9 cellular contexts compared by ENCODE assay signal in genomic region chr11:67082071-67082791, GRCh38. TPM values are rescaled to one million over a fixed set of nuclear protein-coding genes. Genes with fewer than 3 reads are reported as not detected.
DNase-seq lines count a peak whose midpoint lies in the region; ATAC-seq, FAIRE-seq and TF ChIP-seq lines count a peak whose summit lies in the region.
"Had no signal": no experiment of that assay in that cellular context is flagged by ENCODE, and none has a peak within 500 bp of the region (broad histone marks: within the 10 kb centered on the region; RNA-seq: fewer than 3 reads in every experiment).

No MANE protein-coding gene starts in this region.

- H3K27me3 ChIP-seq in HUES48 (ENCODE audit: control insufficient read depth, insufficient read depth, low read length), result no peaks in the 10 kb centered on the region
- no peaks in the 10 kb centered on the region for H3K27me3 ChIP-seq in right cardiac atrium (ENCODE audit: control insufficient read depth, insufficient read depth)

- H3K27ac ChIP-seq in HUES48 (ENCODE audit: low read depth, low read length), result no peak overlapping the region
- peak overlapping the region; percentile 34 for H3K27ac ChIP-seq in right cardiac atrium (ENCODE audit: low read length)

- H3K9me3 ChIP-seq in HUES48 (ENCODE audit: control insufficient read depth, insufficient read depth, low read length) (no peaks in the 10 kb centered on the region), right cardiac atrium (ENCODE audit: control insufficient read depth, low read length) (no peaks in the 10 kb centered on the region)

- ATAC-seq in activated T-helper 17 cell treated with anti-CD3 and anti-CD28 coated beads, Interleukin-2, amount 50 U/mL, for 72 hours (replicated peaks), result no peak
- ATAC-seq in right cardiac atrium, result peak; percentile 56 to 64

- no peaks in the 10 kb centered on the region for H3K36me3 Mint-ChIP-seq in activated T-helper 17 cell treated with anti-CD3 and anti-CD28 coated beads, Interleukin-2, amount 50 U/mL, for 72 hours (ENCODE audit: low read depth)
- H3K36me3 Mint-ChIP-seq: CD4-positive, CD25-positive, alpha-beta regulatory T cell had no signal

- no peak overlapping the region for H3K27ac Mint-ChIP-seq in activated T-helper 17 cell treated with anti-CD3 and anti-CD28 coated beads, Interleukin-2, amount 50 U/mL, for 72 hours

- H3K4me1 ChIP-seq in HUES48 (ENCODE audit: control insufficient read depth, insufficient read depth, low read length) (peaks cover 4% of the 10 kb centered on the region; the same call in 1 of the 2 replicates), right cardiac atrium (ENCODE audit: control insufficient read depth, insufficient read depth, low read length) (peaks cover 5% of the 10 kb centered on the region)

- peaks cover 4% of the 10 kb centered on the region for H3K27me3 Mint-ChIP-seq in activated T-helper 17 cell treated with anti-CD3 and anti-CD28 coated beads, Interleukin-2, amount 50 U/mL, for 72 hours

- DNase-seq in 8988T (peak; percentile 20), right cardiac atrium (peak; percentile 41 to 81 (median 67)), COLO829 (ENCODE audit: low spot score) (no peak), kidney tubule cell (ENCODE audit: low spot score) (no peak), H54 (ENCODE audit: insufficient read length, low spot score) (no peak), islet precursor cell (no peak)

- no peak for TF ChIP-seq POLR2A in H54 (IDR thresholded peaks at IDR 0.05; ENCODE audit: low read depth, low read length)

- no peaks in the 10 kb centered on the region for H3K36me3 ChIP-seq in HUES48 (ENCODE audit: control insufficient read depth, insufficient read depth, low read length)

- no peaks in the 10 kb centered on the region for H3K9me3 Mint-ChIP-seq in activated T-helper 17 cell treated with anti-CD3 and anti-CD28 coated beads, Interleukin-2, amount 50 U/mL, for 72 hours
- H3K9me3 Mint-ChIP-seq: CD4-positive, CD25-positive, alpha-beta regulatory T cell had no signal

- WGBS in right cardiac atrium, result 24% methylated on average over 20 of the region's 20 CpGs

- no peak overlapping the region for H3K9ac ChIP-seq in HUES48 (ENCODE audit: low read depth, low read length)

- peak overlapping the region; percentile 35 for H3K4me3 Mint-ChIP-seq in activated T-helper 17 cell treated with anti-CD3 and anti-CD28 coated beads, Interleukin-2, amount 50 U/mL, for 72 hours

- no peak for FAIRE-seq in H54 (lab: Jason Lieb, UNC)

- peak overlapping the region; percentile 17; the same call in 1 of the 2 replicates for H3K4me3 ChIP-seq in HUES48 (ENCODE audit: low read depth, low read length)
- peak overlapping the region; percentile 7 for H3K4me3 ChIP-seq in right cardiac atrium (ENCODE audit: low read length)

- intact Hi-C loops in right cardiac atrium (cut with DNase I), result loop anchor here in 3 of 4 donors (2.0 to 5.0 kb wide), 2 partner anchors 83 to 85 kb away; no protein-coding TSS in a partner anchor

- peaks cover 7% of the 10 kb centered on the region for H3K4me1 Mint-ChIP-seq in activated T-helper 17 cell treated with anti-CD3 and anti-CD28 coated beads, Interleukin-2, amount 50 U/mL, for 72 hours

RNA-seq across cellular contexts. Expression of gene RHOD, which starts 25.6 kb away (rescaled TPM):
- 1 to 10 TPM in 1 of 2 donors, under 1 TPM in 1; 0.22 to 1.2 TPM for total RNA-seq in activated T-helper 17 cell treated with anti-CD3 and anti-CD28 coated beads, Interleukin-2, amount 50 U/mL, for 72 hours
- 10 to 100 TPM; 34.2 to 51.0 (median 44.5) TPM for total RNA-seq in right cardiac atrium
- polyA plus RNA-seq in right cardiac atrium, result 65.2 TPM
- total RNA-seq: CD4-positive, CD25-positive, alpha-beta regulatory T cell had no signal

RNA-seq across cellular contexts. Expression of gene KDM2A, which starts 36.8 kb away (rescaled TPM):
- total RNA-seq in activated T-helper 17 cell treated with anti-CD3 and anti-CD28 coated beads, Interleukin-2, amount 50 U/mL, for 72 hours, result 100 to 1,000 TPM in 1 of 2 donors, 10 to 100 TPM in 1; 96.8 to 105 TPM
- total RNA-seq in right cardiac atrium, result 10 to 100 TPM; 42.5 to 49.8 (median 46.5) TPM
- polyA plus RNA-seq in right cardiac atrium, result 27.1 TPM

RNA-seq across cellular contexts. Expression of gene SYT12, which starts 59.3 kb away (rescaled TPM):
- total RNA-seq in activated T-helper 17 cell treated with anti-CD3 and anti-CD28 coated beads, Interleukin-2, amount 50 U/mL, for 72 hours, result under 1 TPM in 1 of 2 donors, not detected in 1; 0.08 TPM
- total RNA-seq in right cardiac atrium, result 1 to 10 TPM in 1 of 4 donors, under 1 TPM in 3; 0.11 to 1.4 (median 0.24) TPM
- polyA plus RNA-seq in right cardiac atrium, result 0.18 TPM
- total RNA-seq: CD4-positive, CD25-positive, alpha-beta regulatory T cell had no signal
- polyA plus RNA-seq: CD4-positive, CD25-positive, alpha-beta regulatory T cell had no signal

Comparison
In these comparisons a context has a peak if more than half of its experiments do, and no peak if none do; other contexts are left out.
1. DNase-seq: peak in 8988T (single experiment) and right cardiac atrium (3 of 3); none in COLO829 (single experiment), kidney tubule cell (single experiment), H54 (single experiment) and islet precursor cell (single experiment).
2. RNA of gene RHOD, which starts 25.6 kb away (total RNA-seq): 34.2 to 51.0 TPM in right cardiac atrium; 0.22 to 1.2 TPM in activated T-helper 17 cell treated with anti-CD3 and anti-CD28 coated beads, Interleukin-2, amount 50 U/mL, for 72 hours; every median in the first group is over 10 times any median in the second.